In the genomic region with DNA sequence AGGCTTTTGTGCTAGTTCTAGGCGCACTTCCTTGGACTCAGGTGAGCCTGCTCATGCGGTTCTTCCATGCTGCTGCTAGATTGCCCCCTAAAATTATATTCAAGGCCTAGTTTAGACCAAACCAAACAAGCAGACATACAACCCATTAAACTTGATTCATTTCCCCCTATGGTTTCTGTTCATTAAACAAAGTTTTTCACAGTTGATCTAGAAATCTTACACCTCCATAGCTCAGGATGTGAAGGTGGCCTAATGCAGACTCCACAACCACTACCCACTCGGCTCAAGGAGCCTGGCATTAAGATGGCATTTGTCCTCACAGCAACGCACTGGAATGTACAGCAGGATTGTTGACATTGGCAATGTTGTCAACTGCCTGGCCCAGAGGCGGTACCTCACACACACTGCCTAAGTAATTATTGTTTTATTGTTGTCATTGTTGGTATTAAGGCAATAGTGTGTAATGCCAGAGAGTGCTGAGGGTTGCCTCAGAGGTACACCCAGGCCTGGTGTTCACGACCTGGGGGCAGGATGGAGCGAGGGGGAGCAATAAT, we compare ENCODE assay signal across 22 cellular contexts. TPM values are rescaled to one million over a fixed set of nuclear protein-coding genes. Genes with fewer than 3 reads are reported as not detected.
DNase-seq lines count a peak whose midpoint lies in the region; ATAC-seq and TF ChIP-seq lines count a peak whose summit lies in the region.
"Had no signal": no experiment of that assay in that cellular context is flagged by ENCODE, and none has a peak within 500 bp of the region (broad histone marks: within the 10 kb centered on the region; RNA-seq: fewer than 3 reads in every experiment).

No MANE protein-coding gene starts in this region.

- in situ Hi-C loops in T47D (cut with HindIII; ENCODE audit: low pct_unique_long_range_greater_than_20kb, low sequenced_read_pairs): no loop called here

- TF ChIP-seq CTCF in breast epithelium (IDR thresholded peaks at IDR 0.05): no peak

- H3K4me1 ChIP-seq in breast epithelium: no peaks in the 10 kb centered on the region
- H3K4me1 ChIP-seq: HAP-1 had no signal

- H3K27ac Mint-ChIP-seq in memory B cell: peak overlapping the region; percentile 75
- H3K27ac Mint-ChIP-seq in activated naive CD4-positive, alpha-beta T cell treated with anti-CD3 and anti-CD28 coated beads, Interleukin-2, amount 50 U/mL, for 72 hours: no peak overlapping the region
- H3K27ac Mint-ChIP-seq: CD4-positive, alpha-beta memory T cell; IgD-negative memory B cell had no signal

- H3K4me3 ChIP-seq in breast epithelium: no peak overlapping the region
- H3K4me3 ChIP-seq: HAP-1 had no signal

- intact Hi-C loops in breast epithelium (cut with DNase I; ENCODE audit: low total_unique reads): no loop called here

- no peaks in the 10 kb centered on the region for H3K9me3 Mint-ChIP-seq in memory B cell
- no peaks in the 10 kb centered on the region for H3K9me3 Mint-ChIP-seq in activated naive CD4-positive, alpha-beta T cell treated with anti-CD3 and anti-CD28 coated beads, Interleukin-2, amount 50 U/mL, for 72 hours
- H3K9me3 Mint-ChIP-seq: IgD-negative memory B cell had no signal

- no peaks in the 10 kb centered on the region for H3K36me3 ChIP-seq in breast epithelium
- H3K36me3 ChIP-seq: HAP-1 had no signal

- H3K27me3 ChIP-seq in breast epithelium: no peaks in the 10 kb centered on the region

- no peak for TF ChIP-seq POLR2A in breast epithelium (IDR thresholded peaks at IDR 0.05)

- peak overlapping the region in 1 of 2 donors; percentile 69 for H3K27ac ChIP-seq in breast epithelium

- no peaks in the 10 kb centered on the region for H3K27me3 Mint-ChIP-seq in memory B cell
- H3K27me3 Mint-ChIP-seq: IgD-negative memory B cell had no signal

- ATAC-seq in memory B cell (ENCODE audit: low read depth): no peak
- ATAC-seq in activated naive CD4-positive, alpha-beta T cell treated with anti-CD3 and anti-CD28 coated beads, Interleukin-2, amount 50 U/mL, for 72 hours: no peak

- peaks cover 2% of the 10 kb centered on the region for H3K4me1 Mint-ChIP-seq in memory B cell
- H3K4me1 Mint-ChIP-seq: CD4-positive, alpha-beta memory T cell had no signal

- peak; percentile 22 to 77 for DNase-seq in T47D (ENCODE audit: low read depth in 1 of 2, low spot score in 1 of 2)
- DNase-seq in breast epithelium (ENCODE audit: low spot score in 2 of 2): no peak
- peak; percentile 15 for DNase-seq in dermis blood vessel endothelial cell
- no peak for DNase-seq in memory B cell (ENCODE audit: low spot score in 2 of 2)
- DNase-seq in ureter (ENCODE audit: low spot score): peak; percentile 6
- DNase-seq in effector CD8-positive, alpha-beta T cell (lab: John Stamatoyannopoulos, UW): no peak
- no peak for DNase-seq in activated naive CD4-positive, alpha-beta T cell treated with anti-CD3 and anti-CD28 coated beads, Interleukin-2, amount 50 U/mL, for 72 hours (ENCODE audit: low spot score in 2 of 2)
- DNase-seq: CD4-positive, alpha-beta memory T cell; EL; Karpas-422; MM.1S; NCI-H1092; NCI-H146; NCI-H2029 treated with DMSO at 0.1 percent for 48 hours; NCI-H2171 treated with DMSO at 0.1 percent for 48 hours; NCI-H446; NCI-H748 treated with DMSO at 0.1 percent for 48 hours; RPMI8226; SHP77 treated with DMSO at 0.1 percent for 48 hours had no signal

- H3K9me3 ChIP-seq in breast epithelium: peaks cover 0 to 3% of the 10 kb centered on the region in 2 donors
- H3K9me3 ChIP-seq: HAP-1 had no signal

- no peak overlapping the region for H3K4me3 Mint-ChIP-seq in memory B cell
- H3K4me3 Mint-ChIP-seq: CD4-positive, alpha-beta memory T cell; IgD-negative memory B cell had no signal

- peaks cover 51% of the 10 kb centered on the region for H3K36me3 Mint-ChIP-seq in memory B cell
- no peaks in the 10 kb centered on the region for H3K36me3 Mint-ChIP-seq in activated naive CD4-positive, alpha-beta T cell treated with anti-CD3 and anti-CD28 coated beads, Interleukin-2, amount 50 U/mL, for 72 hours
- H3K36me3 Mint-ChIP-seq: CD4-positive, alpha-beta memory T cell had no signal

RNA-seq across cellular contexts. Expression of a gene that starts 38.4 kb away (rescaled TPM):
- total RNA-seq in breast epithelium (not detected), dermis blood vessel endothelial cell (not detected in 2 replicates), ureter (not detected)
- total RNA-seq in activated naive CD4-positive, alpha-beta T cell treated with anti-CD3 and anti-CD28 coated beads, Interleukin-2, amount 50 U/mL, for 72 hours: not detected
- total RNA-seq: A172; CD4-positive, alpha-beta memory T cell had no signal

Comparison
In these comparisons a context has a peak if more than half of its experiments do, and no peak if none do; other contexts are left out.
1. DNase-seq: peak in T47D (2 of 2), dermis blood vessel endothelial cell (single experiment) and ureter (single experiment); none in breast epithelium (0 of 2), memory B cell (0 of 2), effector CD8-positive, alpha-beta T cell (single experiment) and activated naive CD4-positive, alpha-beta T cell treated with anti-CD3 and anti-CD28 coated beads, Interleukin-2, amount 50 U/mL, for 72 hours (0 of 2).